Comparison of ENCODE assay signal across 24 cellular contexts in genomic region chr15:79886119-79886518, GRCh38.
"Had no signal": no experiment of that assay in that cellular context is flagged by ENCODE, and none has a peak within 500 bp of the region (broad histone marks: within the 10 kb centered on the region; RNA-seq: fewer than 3 reads in every experiment).

No MANE protein-coding gene starts in this region.

- H3K27ac Mint-ChIP-seq: activated CD8-positive, alpha-beta T cell treated with anti-CD3 and anti-CD28 coated beads, Interleukin-2, amount 10 ng/mL, durations not matched to agents 7 days and 5 days; activated naive CD4-positive, alpha-beta T cell treated with anti-CD3 and anti-CD28 coated beads, Interleukin-2, amount 50 U/mL, for 72 hours; dendritic cell treated with granulocyte-macrophage colony-stimulating factor and Interleukin-4, amounts not matched to agents 40 ng/mL and 50 ng/mL, for 4 days had no signal

- H3K9me3 ChIP-seq: tibial artery had no signal

- H3K27me3 Mint-ChIP-seq: dendritic cell treated with granulocyte-macrophage colony-stimulating factor and Interleukin-4, amounts not matched to agents 40 ng/mL and 50 ng/mL, for 4 days; naive B cell had no signal

- DNase-seq: activated CD4-positive, alpha-beta T cell treated with anti-CD3 and anti-CD28 coated beads for 1 hour; activated CD4-positive, alpha-beta T cell treated with anti-CD3 and anti-CD28 coated beads, Interleukin-2, amount 50 U/mL, for 1 hour; activated CD8-positive, alpha-beta T cell treated with anti-CD3 and anti-CD28 coated beads, Interleukin-2, amount 10 ng/mL, durations not matched to agents 7 days and 5 days; activated T-cell treated with anti-CD3 and anti-CD28 coated beads, Interleukin-2, amount 50 U/mL, for 1 hour; aorta; brain microvascular endothelial cell; caudate nucleus; effector CD4-positive, alpha-beta T cell; glutamatergic neuron; hippocampal formation; mesendoderm; naive B cell; occipital lobe; stimulated activated CD4-positive, alpha-beta T cell treated with anti-CD3 and anti-CD28 coated beads, Interleukin-12 subunit alpha, Interleukin-12 subunit beta, amount 100 ng/mL, for 4 hours; stimulated activated CD4-positive, alpha-beta T cell treated with anti-CD3 and anti-CD28 coated beads, Interleukin-4, amount 100 ng/mL, for 4 hours; stimulated activated naive CD8-positive, alpha-beta T cell treated with anti-CD3 and anti-CD28 coated beads, Interleukin-15, Interleukin-2, amounts not matched to agents 100 U/mL and 50 U/mL, for 24 hours; substantia nigra; SW 1271; T-helper 2 cell; tibial artery had no signal

- ATAC-seq: activated CD8-positive, alpha-beta T cell treated with anti-CD3 and anti-CD28 coated beads, Interleukin-2, amount 10 ng/mL, durations not matched to agents 7 days and 5 days; activated naive CD4-positive, alpha-beta T cell treated with anti-CD3 and anti-CD28 coated beads, Interleukin-2, amount 50 U/mL, for 72 hours; esophagus mucosa; stimulated activated naive CD8-positive, alpha-beta T cell treated with anti-CD3 and anti-CD28 coated beads, Interleukin-15, Interleukin-2, amounts not matched to agents 100 U/mL and 50 U/mL, for 24 hours had no signal

- H3K9me3 Mint-ChIP-seq: activated naive CD4-positive, alpha-beta T cell treated with anti-CD3 and anti-CD28 coated beads, Interleukin-2, amount 50 U/mL, for 72 hours; dendritic cell treated with granulocyte-macrophage colony-stimulating factor and Interleukin-4, amounts not matched to agents 40 ng/mL and 50 ng/mL, for 4 days; neural crest cell had no signal

- H3K27ac ChIP-seq: brain microvascular endothelial cell, tibial artery had no signal

- H3K4me3 ChIP-seq: tibial artery had no signal

- H3K4me3 Mint-ChIP-seq: activated CD8-positive, alpha-beta T cell treated with anti-CD3 and anti-CD28 coated beads, Interleukin-2, amount 10 ng/mL, durations not matched to agents 7 days and 5 days; dendritic cell treated with granulocyte-macrophage colony-stimulating factor and Interleukin-4, amounts not matched to agents 40 ng/mL and 50 ng/mL, for 4 days; naive B cell; neural crest cell had no signal

- H3K27me3 ChIP-seq: brain microvascular endothelial cell, tibial artery had no signal
